ENCODE assay signal across 27 cellular contexts in the genomic region with DNA sequence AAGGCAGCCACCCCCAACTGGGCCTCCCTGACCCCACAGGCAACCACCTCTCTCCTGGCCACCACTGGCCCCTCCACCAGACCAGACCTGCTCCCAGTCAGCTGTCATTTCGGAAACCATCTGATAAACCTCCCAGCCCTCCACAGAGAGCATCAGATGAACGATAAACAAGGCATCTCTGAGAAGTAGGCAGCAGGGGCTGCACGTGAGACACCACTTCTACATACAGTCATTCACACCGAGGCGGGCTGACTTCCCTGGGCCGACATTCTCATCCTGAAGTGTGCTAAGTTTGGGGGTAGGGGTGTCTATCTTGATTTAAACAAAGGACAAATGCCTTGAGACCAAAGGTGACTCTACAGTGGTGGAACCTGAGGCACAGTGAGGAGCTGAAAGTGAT. TPM values are rescaled to one million over a fixed set of nuclear protein-coding genes. Genes with fewer than 3 reads are reported as not detected.
"Had no signal": no experiment of that assay in that cellular context is flagged by ENCODE, and none has a peak within 500 bp of the region (broad histone marks: within the 10 kb centered on the region; RNA-seq: fewer than 3 reads in every experiment).

No MANE protein-coding gene starts in this region.

- H3K4me2 ChIP-seq: smooth muscle cell had no signal

- H3K4me3 Mint-ChIP-seq: nephron progenitor cell had no signal

- H3K27ac ChIP-seq: prostate gland, testis, upper lobe of left lung, VCaP had no signal

- ATAC-seq: left lobe of liver, right cardiac atrium had no signal

- H3K9me3 ChIP-seq: adrenal gland, esophagus squamous epithelium, prostate gland, stomach, testis, upper lobe of left lung had no signal

- H3K9me3 Mint-ChIP-seq: nephron progenitor cell had no signal

- FAIRE-seq: astrocyte, bronchial epithelial cell had no signal

- H3K27me3 ChIP-seq: adrenal gland, esophagus squamous epithelium, stomach, testis, upper lobe of left lung had no signal

- H3K36me3 ChIP-seq: adrenal gland, esophagus squamous epithelium, prostate gland, stomach, upper lobe of left lung had no signal

- H3K4me3 ChIP-seq: adrenal gland, esophagus squamous epithelium, prostate gland, smooth muscle cell, stomach, testis, upper lobe of left lung had no signal

- DNase-seq: activated CD4-positive, alpha-beta T cell treated with anti-CD3 and anti-CD28 coated beads, Interleukin-2, amount 50 U/mL, for 1 hour; activated CD4-positive, CD25-positive, alpha-beta regulatory T cell treated with anti-CD3 and anti-CD28 coated beads, Interleukin-2, amount 50 U/mL, for 72 hours; activated CD8-positive, alpha-beta memory T cell treated with anti-CD3 and anti-CD28 coated beads, Interleukin-2, amount 50 U/mL, for 48 hours; activated effector memory CD4-positive, alpha-beta T cell treated with anti-CD3 and anti-CD28 coated beads, Interleukin-2, amount 50 U/mL, for 16 hours; activated naive CD4-positive, alpha-beta T cell treated with anti-CD3 and anti-CD28 coated beads, Interleukin-2, amount 50 U/mL, for 16 hours; activated T-cell treated with anti-CD3 and anti-CD28 coated beads, Interleukin-2, amount 50 U/mL, for 48 hours; adrenal gland; effector CD4-positive, alpha-beta T cell; esophagus squamous epithelium; hypothalamus; islet precursor cell; mammary epithelial cell; midbrain; nephron progenitor cell; stimulated activated CD4-positive, alpha-beta T cell treated with anti-CD3 and anti-CD28 coated beads, Interleukin-4, amount 100 ng/mL, for 1 hour; stomach; SW 1271; T-helper 2 cell; testis; upper lobe of left lung had no signal

RNA-seq across cellular contexts. Expression of a gene that starts 13.8 kb away (rescaled TPM):
- total RNA-seq: bronchial epithelial cell, smooth muscle cell had no signal
